ENCODE assay signal across 1 cellular context in genomic region chr11:66051766-66052663, GRCh38.
TF ChIP-seq lines count a peak whose summit lies in the region.

A gene with protein sequence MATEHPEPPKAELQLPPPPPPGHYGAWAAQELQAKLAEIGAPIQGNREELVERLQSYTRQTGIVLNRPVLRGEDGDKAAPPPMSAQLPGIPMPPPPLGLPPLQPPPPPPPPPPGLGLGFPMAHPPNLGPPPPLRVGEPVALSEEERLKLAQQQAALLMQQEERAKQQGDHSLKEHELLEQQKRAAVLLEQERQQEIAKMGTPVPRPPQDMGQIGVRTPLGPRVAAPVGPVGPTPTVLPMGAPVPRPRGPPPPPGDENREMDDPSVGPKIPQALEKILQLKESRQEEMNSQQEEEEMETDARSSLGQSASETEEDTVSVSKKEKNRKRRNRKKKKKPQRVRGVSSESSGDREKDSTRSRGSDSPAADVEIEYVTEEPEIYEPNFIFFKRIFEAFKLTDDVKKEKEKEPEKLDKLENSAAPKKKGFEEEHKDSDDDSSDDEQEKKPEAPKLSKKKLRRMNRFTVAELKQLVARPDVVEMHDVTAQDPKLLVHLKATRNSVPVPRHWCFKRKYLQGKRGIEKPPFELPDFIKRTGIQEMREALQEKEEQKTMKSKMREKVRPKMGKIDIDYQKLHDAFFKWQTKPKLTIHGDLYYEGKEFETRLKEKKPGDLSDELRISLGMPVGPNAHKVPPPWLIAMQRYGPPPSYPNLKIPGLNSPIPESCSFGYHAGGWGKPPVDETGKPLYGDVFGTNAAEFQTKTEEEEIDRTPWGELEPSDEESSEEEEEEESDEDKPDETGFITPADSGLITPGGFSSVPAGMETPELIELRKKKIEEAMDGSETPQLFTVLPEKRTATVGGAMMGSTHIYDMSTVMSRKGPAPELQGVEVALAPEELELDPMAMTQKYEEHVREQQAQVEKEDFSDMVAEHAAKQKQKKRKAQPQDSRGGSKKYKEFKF (plus strand): TSS chr11:66052364. CDS start chr11:66052385, 21 bp downstream.

TF ChIP-seq in SK-N-SH, 30 proteins besides CTCF, POLR2A, EP300 and RAD21 (continued from another document):
- peak; percentile 80 for TF ChIP-seq NRF1 (IDR thresholded peaks at IDR 0.05; ENCODE audit: low read depth, low read length)
- peak; percentile 96 for TF ChIP-seq GABPA (IDR thresholded peaks at IDR 0.05; ENCODE audit: low read depth)
- TF ChIP-seq, protein P1, sequence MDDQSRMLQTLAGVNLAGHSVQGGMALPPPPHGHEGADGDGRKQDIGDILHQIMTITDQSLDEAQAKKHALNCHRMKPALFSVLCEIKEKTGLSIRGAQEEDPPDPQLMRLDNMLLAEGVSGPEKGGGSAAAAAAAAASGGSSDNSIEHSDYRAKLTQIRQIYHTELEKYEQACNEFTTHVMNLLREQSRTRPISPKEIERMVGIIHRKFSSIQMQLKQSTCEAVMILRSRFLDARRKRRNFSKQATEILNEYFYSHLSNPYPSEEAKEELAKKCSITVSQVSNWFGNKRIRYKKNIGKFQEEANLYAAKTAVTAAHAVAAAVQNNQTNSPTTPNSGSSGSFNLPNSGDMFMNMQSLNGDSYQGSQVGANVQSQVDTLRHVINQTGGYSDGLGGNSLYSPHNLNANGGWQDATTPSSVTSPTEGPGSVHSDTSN (IDR thresholded peaks at IDR 0.05) = no peak
- TF ChIP-seq NFIC (IDR thresholded peaks at IDR 0.05; ENCODE audit: borderline replicate concordance) = no peak
- 0 out of 2 replicates have a peak, but pooled peaks have one; percentile 21 for TF ChIP-seq SIN3A (IDR thresholded peaks at IDR 0.05; ENCODE audit: borderline replicate concordance, low read depth, low read length)
- no peak for TF ChIP-seq TEAD4 (IDR thresholded peaks at IDR 0.05; ENCODE audit: borderline replicate concordance, insufficient read depth)
- TF ChIP-seq CHD2 (IDR thresholded peaks at IDR 0.05; ENCODE audit: low read length, partially characterized antibody) = peak; percentile 74
- peak; percentile 94 for TF ChIP-seq YY1 (IDR thresholded peaks at IDR 0.05; ENCODE audit: low read depth)
- TF ChIP-seq, protein P2, sequence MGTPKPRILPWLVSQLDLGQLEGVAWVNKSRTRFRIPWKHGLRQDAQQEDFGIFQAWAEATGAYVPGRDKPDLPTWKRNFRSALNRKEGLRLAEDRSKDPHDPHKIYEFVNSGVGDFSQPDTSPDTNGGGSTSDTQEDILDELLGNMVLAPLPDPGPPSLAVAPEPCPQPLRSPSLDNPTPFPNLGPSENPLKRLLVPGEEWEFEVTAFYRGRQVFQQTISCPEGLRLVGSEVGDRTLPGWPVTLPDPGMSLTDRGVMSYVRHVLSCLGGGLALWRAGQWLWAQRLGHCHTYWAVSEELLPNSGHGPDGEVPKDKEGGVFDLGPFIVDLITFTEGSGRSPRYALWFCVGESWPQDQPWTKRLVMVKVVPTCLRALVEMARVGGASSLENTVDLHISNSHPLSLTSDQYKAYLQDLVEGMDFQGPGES (IDR thresholded peaks at IDR 0.05; ENCODE audit: low read depth, low read length) = no peak
- no peak for TF ChIP-seq ZBTB33 (IDR thresholded peaks at IDR 0.05; ENCODE audit: borderline replicate concordance, low read depth)
- TF ChIP-seq FOXM1 (IDR thresholded peaks at IDR 0.05; ENCODE audit: low read depth) = no peak
- peak; percentile 97 for TF ChIP-seq ELF1 (IDR thresholded peaks at IDR 0.05)
- TF ChIP-seq, protein P3, sequence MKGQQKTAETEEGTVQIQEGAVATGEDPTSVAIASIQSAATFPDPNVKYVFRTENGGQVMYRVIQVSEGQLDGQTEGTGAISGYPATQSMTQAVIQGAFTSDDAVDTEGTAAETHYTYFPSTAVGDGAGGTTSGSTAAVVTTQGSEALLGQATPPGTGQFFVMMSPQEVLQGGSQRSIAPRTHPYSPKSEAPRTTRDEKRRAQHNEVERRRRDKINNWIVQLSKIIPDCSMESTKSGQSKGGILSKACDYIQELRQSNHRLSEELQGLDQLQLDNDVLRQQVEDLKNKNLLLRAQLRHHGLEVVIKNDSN (IDR thresholded peaks at IDR 0.05; ENCODE audit: borderline replicate concordance, low read depth) = no peak
